Comparison of ENCODE assay signal across 1 cellular context in the genomic region with DNA sequence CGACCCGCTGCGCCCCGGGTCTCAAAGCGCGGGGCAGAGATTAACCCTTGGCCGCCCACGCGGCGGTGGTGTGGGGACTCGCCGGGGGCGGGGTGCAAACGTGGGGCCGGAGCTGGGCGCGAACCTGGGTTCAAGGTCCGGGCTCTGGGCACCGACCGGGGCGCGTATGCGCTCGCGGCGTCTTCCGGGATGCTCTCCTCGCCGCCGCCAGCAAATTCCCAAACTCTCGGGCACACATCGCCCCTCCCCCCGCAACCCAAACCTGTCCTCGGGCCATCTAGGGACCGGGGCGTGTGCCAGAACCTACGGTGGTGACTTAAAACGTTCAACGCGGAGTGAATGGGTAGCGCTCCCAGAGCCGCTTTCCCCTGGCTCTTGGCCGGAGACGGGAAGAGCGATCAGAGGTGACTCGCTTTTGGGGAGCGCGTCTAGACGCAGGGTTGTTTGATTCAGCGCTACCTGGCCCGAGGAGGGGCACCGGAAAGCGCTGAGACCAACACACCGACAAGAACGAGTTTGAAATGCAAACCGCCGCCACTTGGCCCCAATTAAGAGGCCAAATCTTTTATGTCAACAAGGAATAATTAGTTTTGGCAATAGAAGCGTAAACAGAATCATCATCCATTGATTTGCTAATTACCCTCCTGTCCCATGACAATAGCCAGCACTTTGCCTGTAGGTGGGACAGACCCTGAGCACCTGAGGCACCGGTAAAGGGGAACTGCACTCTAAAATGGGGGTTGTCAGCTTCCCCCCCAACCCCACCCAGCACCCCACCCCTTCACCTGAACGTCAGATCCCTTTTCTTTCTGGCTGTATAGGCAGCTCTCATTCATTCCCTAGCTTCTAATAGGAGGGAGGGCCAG.
TF ChIP-seq lines count a peak whose summit lies in the region.

No MANE protein-coding gene starts in this region.

TF ChIP-seq in HEK293, 187 proteins besides CTCF, POLR2A, EP300 and RAD21 (continued from another document and continues in another):
- TF ChIP-seq BCL6B (tag by site-specific recombination; IDR thresholded peaks at IDR 0.05) (no peak), ZNF785 (tag by site-specific recombination; IDR thresholded peaks at IDR 0.05) (no peak), ZNF529 (tag by site-specific recombination; IDR thresholded peaks at IDR 0.05; ENCODE audit: insufficient replicate concordance) (no peak), ZNF24 (tag by site-specific recombination; IDR thresholded peaks at IDR 0.05) (peak; percentile 65; the same call in 1 of the 2 replicates), ZNF274 (IDR thresholded peaks at IDR 0.05; ENCODE audit: low read length) (no peak), ZNF274 (tag by site-specific recombination; IDR thresholded peaks at IDR 0.05; ENCODE audit: borderline replicate concordance) (no peak), ZNF580 (tag by site-specific recombination; IDR thresholded peaks at IDR 0.05) (no peak; the same call in 1 of the 2 replicates), ZFHX2 (tag by site-specific recombination; conservative IDR thresholded peaks at IDR 0.05) (peak; percentile 87), ZSCAN30 (tag by site-specific recombination; IDR thresholded peaks at IDR 0.05) (peak; percentile 49; the same call in 1 of the 2 replicates), REPIN1 (tag by site-specific recombination; IDR thresholded peaks at IDR 0.05; ENCODE audit: low read depth) (no peak), ZNF19 (tag by site-specific recombination; IDR thresholded peaks at IDR 0.05; ENCODE audit: low read depth) (no peak), ZNF623 (tag by site-specific recombination; IDR thresholded peaks at IDR 0.05) (no peak), YY2 (tag by site-specific recombination; IDR thresholded peaks at IDR 0.05) (no peak), ZNF354C (tag by site-specific recombination; IDR thresholded peaks at IDR 0.05; ENCODE audit: borderline replicate concordance, low read depth) (no peak), ZNF518A (tag by site-specific recombination; conservative IDR thresholded peaks at IDR 0.05; ENCODE audit: low read depth) (no peak), ZNF214 (tag by site-specific recombination; IDR thresholded peaks at IDR 0.05; ENCODE audit: borderline replicate concordance) (no peak), ZNF10 (tag by site-specific recombination; IDR thresholded peaks at IDR 0.05) (peak; percentile 26; the same call in 1 of the 2 replicates), ZNF645 (tag by site-specific recombination; IDR thresholded peaks at IDR 0.05) (no peak), ZNF677 (tag by site-specific recombination; IDR thresholded peaks at IDR 0.05) (no peak), KLF9 (tag by site-specific recombination; IDR thresholded peaks at IDR 0.05; ENCODE audit: low read depth) (peak; percentile 57; the same call in 1 of the 2 replicates), ZNF585B (tag by site-specific recombination; IDR thresholded peaks at IDR 0.05) (no peak), ZNF155 (tag by site-specific recombination; IDR thresholded peaks at IDR 0.05) (no peak), MZF1 (tag by site-specific recombination; IDR thresholded peaks at IDR 0.05; ENCODE audit: borderline replicate concordance) (no peak), ZNF596 (tag by site-specific recombination; IDR thresholded peaks at IDR 0.05) (no peak; the same call in 1 of the 2 replicates), ZNF140 (tag by site-specific recombination; IDR thresholded peaks at IDR 0.05) (no peak), ZFP3 (tag by site-specific recombination; IDR thresholded peaks at IDR 0.05; ENCODE audit: low read depth) (no peak), ZNF211 (tag by site-specific recombination; IDR thresholded peaks at IDR 0.05; ENCODE audit: low read depth) (no peak), ZNF555 (tag by site-specific recombination; conservative IDR thresholded peaks at IDR 0.05) (no peak), ZNF660 (tag by site-specific recombination; IDR thresholded peaks at IDR 0.05) (peak; percentile 61), ZNF23 (tag by site-specific recombination; IDR thresholded peaks at IDR 0.05; ENCODE audit: borderline replicate concordance) (no peak), KLF16 (tag by site-specific recombination; IDR thresholded peaks at IDR 0.05) (0 out of 2 replicates have a peak, but pooled peaks have one; percentile 42), ZNF202 (tag by site-specific recombination; IDR thresholded peaks at IDR 0.05; ENCODE audit: borderline replicate concordance) (no peak), ZNF112 (tag by site-specific recombination; IDR thresholded peaks at IDR 0.05) (no peak), ZNF266 (tag by site-specific recombination; IDR thresholded peaks at IDR 0.05; ENCODE audit: low read depth) (no peak), KLF8 (tag by site-specific recombination; IDR thresholded peaks at IDR 0.05) (peak; percentile 77; the same call in 1 of the 2 replicates), ZNF221 (tag by site-specific recombination; IDR thresholded peaks at IDR 0.05; ENCODE audit: borderline replicate concordance) (no peak), GLIS1 (tag by site-specific recombination; IDR thresholded peaks at IDR 0.05) (peak; percentile 17; the same call in 1 of the 2 replicates), ZNF707 (tag by site-specific recombination; IDR thresholded peaks at IDR 0.05) (no peak), ZNF2 (tag by site-specific recombination; IDR thresholded peaks at IDR 0.05) (0 out of 2 replicates have a peak, but pooled peaks have one; percentile 49), SETDB1 (IDR thresholded peaks at IDR 0.05; ENCODE audit: insufficient read length, low read length) (no peak), ZNF514 (tag by site-specific recombination; IDR thresholded peaks at IDR 0.05) (no peak), ZNF544 (tag by site-specific recombination; IDR thresholded peaks at IDR 0.05) (no peak), ZSCAN18 (tag by site-specific recombination; IDR thresholded peaks at IDR 0.05) (no peak), ZBTB44 (tag by site-specific recombination; IDR thresholded peaks at IDR 0.05) (no peak), ZNF658 (tag by site-specific recombination; IDR thresholded peaks at IDR 0.05) (no peak), ZNF626 (tag by site-specific recombination; IDR thresholded peaks at IDR 0.05) (no peak)
- TF ChIP-seq, protein P1, sequence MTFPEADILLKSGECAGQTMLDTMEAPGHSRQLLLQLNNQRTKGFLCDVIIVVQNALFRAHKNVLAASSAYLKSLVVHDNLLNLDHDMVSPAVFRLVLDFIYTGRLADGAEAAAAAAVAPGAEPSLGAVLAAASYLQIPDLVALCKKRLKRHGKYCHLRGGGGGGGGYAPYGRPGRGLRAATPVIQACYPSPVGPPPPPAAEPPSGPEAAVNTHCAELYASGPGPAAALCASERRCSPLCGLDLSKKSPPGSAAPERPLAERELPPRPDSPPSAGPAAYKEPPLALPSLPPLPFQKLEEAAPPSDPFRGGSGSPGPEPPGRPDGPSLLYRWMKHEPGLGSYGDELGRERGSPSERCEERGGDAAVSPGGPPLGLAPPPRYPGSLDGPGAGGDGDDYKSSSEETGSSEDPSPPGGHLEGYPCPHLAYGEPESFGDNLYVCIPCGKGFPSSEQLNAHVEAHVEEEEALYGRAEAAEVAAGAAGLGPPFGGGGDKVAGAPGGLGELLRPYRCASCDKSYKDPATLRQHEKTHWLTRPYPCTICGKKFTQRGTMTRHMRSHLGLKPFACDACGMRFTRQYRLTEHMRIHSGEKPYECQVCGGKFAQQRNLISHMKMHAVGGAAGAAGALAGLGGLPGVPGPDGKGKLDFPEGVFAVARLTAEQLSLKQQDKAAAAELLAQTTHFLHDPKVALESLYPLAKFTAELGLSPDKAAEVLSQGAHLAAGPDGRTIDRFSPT (tag by site-specific recombination; IDR thresholded peaks at IDR 0.05), result peak; percentile 81
- TF ChIP-seq, protein P2, sequence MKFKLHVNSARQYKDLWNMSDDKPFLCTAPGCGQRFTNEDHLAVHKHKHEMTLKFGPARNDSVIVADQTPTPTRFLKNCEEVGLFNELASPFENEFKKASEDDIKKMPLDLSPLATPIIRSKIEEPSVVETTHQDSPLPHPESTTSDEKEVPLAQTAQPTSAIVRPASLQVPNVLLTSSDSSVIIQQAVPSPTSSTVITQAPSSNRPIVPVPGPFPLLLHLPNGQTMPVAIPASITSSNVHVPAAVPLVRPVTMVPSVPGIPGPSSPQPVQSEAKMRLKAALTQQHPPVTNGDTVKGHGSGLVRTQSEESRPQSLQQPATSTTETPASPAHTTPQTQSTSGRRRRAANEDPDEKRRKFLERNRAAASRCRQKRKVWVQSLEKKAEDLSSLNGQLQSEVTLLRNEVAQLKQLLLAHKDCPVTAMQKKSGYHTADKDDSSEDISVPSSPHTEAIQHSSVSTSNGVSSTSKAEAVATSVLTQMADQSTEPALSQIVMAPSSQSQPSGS (tag by site-specific recombination; IDR thresholded peaks at IDR 0.05; ENCODE audit: low read depth), result no peak
